ENCODE assay signal across 8 cellular contexts in the genomic region with DNA sequence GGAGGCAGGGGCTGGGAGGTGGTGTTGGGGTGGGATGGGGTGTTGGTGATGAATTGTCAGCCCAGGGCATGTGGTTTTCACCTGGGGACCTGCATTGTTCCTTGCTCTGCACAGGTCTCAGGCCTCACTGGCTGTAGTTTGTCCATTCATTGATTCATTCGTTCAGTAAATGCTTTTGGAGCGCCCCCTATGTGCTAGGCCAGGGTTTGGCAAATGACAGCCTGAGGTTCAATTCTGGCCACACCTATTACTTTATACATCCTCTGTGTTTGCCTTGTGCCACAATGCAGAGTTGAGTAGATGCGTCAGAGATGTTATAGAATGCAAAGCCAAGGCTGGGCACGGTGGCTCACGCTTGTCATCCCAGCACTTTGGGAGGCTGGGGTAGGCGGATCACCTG. TPM values are rescaled to one million over a fixed set of nuclear protein-coding genes. Genes with fewer than 3 reads are reported as not detected.
DNase-seq lines count a peak whose midpoint lies in the region; ATAC-seq and TF ChIP-seq lines count a peak whose summit lies in the region.
"Had no signal": no experiment of that assay in that cellular context is flagged by ENCODE, and none has a peak within 500 bp of the region (broad histone marks: within the 10 kb centered on the region; RNA-seq: fewer than 3 reads in every experiment).

No MANE protein-coding gene starts in this region.

- peaks cover 12% of the 10 kb centered on the region for H3K4me1 Mint-ChIP-seq in activated CD4-positive, alpha-beta memory T cell treated with anti-CD3 and anti-CD28 coated beads, Interleukin-2, amount 10 ng/mL, durations not matched to agents 7 days and 5 days

- H3K36me3 ChIP-seq in IMR-90 (ENCODE audit: control insufficient read depth, insufficient read depth, low read length), result no peaks in the 10 kb centered on the region
- H3K36me3 ChIP-seq: Peyer's patch had no signal

- H4K5ac ChIP-seq in IMR-90 (ENCODE audit: low read depth, low read length), result no peak overlapping the region

- H3K4ac ChIP-seq in IMR-90 (ENCODE audit: low read depth, low read length), result no peak overlapping the region

- no peak overlapping the region for H3K4me2 ChIP-seq in IMR-90 (ENCODE audit: low read depth, low read length)

- H2BK5ac ChIP-seq in IMR-90 (ENCODE audit: low read depth, low read length, poor library complexity, severe bottlenecking), result no peak overlapping the region

- in situ Hi-C loops in IMR-90 (cut with MboI; ENCODE audit: low sequenced_read_pairs), result no loop called here

- CTCF ChIA-PET in GM10248 (lab: Yijun Ruan, JAX) (no interaction called here), IMR-90 (lab: Yijun Ruan, JAX) (no interaction called here)
- CTCF ChIA-PET in activated CD4-positive, alpha-beta memory T cell treated with anti-CD3 and anti-CD28 coated beads, Interleukin-2, amount 10 ng/mL, durations not matched to agents 7 days and 5 days (lab: Charles Lee), result no interaction called here

- H2AK5ac ChIP-seq in IMR-90 (ENCODE audit: low read depth, low read length), result no peak overlapping the region

- H3K27me3 ChIP-seq in IMR-90 (ENCODE audit: control insufficient read depth, insufficient read depth, low read length), result no peaks in the 10 kb centered on the region
- H3K27me3 ChIP-seq: Peyer's patch had no signal

- H4K20me1 ChIP-seq in IMR-90 (ENCODE audit: insufficient read depth, low read length), result no peaks in the 10 kb centered on the region

- H3K9ac ChIP-seq in IMR-90 (ENCODE audit: low read depth, low read length), result no peak overlapping the region

- no peak overlapping the region for H2BK15ac ChIP-seq in IMR-90 (ENCODE audit: low read depth, low read length)

- H3K27me3 Mint-ChIP-seq in activated CD4-positive, alpha-beta memory T cell treated with anti-CD3 and anti-CD28 coated beads, Interleukin-2, amount 10 ng/mL, durations not matched to agents 7 days and 5 days, result no peaks in the 10 kb centered on the region

- no peak overlapping the region for H3K18ac ChIP-seq in IMR-90 (ENCODE audit: low read depth, low read length)

- peak; percentile 56 for TF ChIP-seq CTCF in GM10248 (IDR thresholded peaks at IDR 0.05; ENCODE audit: control extremely low read depth, extremely low read depth, low read depth, missing control alignments)
- peak; percentile 29 for TF ChIP-seq CTCF in IMR-90 (conservative IDR thresholded peaks at IDR 0.05; ENCODE audit: low read depth, low read length)

- H3K9me1 ChIP-seq in IMR-90 (ENCODE audit: insufficient read depth, low read length), result no peaks in the 10 kb centered on the region

- no peak overlapping the region for H3K56ac ChIP-seq in IMR-90 (ENCODE audit: extremely low read depth, insufficient read depth, low read length)

- peak; percentile 40 for DNase-seq in GM10248 (ENCODE audit: extremely low spot score)
- no peak for DNase-seq in IMR-90
- peak; percentile 40 for DNase-seq in activated CD4-positive, alpha-beta memory T cell treated with anti-CD3 and anti-CD28 coated beads, Interleukin-2, amount 10 ng/mL, durations not matched to agents 7 days and 5 days
- DNase-seq in lung microvascular endothelial cell (ENCODE audit: low read depth in 2 of 2), result peak; percentile 29 to 37
- DNase-seq in HPDE6-E6E7 (ENCODE audit: extremely low spot score), result no peak
- no peak for DNase-seq in posterior cingulate gyrus
- no peak for DNase-seq in globus pallidus (ENCODE audit: low spot score)

- no CpG with 5 or more reads among the region's 6 CpGs for WGBS in IMR-90 (ENCODE audit: extremely low coverage in 2 of 2, insufficient read length in 1 of 2), 2 experiments

- BruUV-seq in IMR-90 (replicated peaks; lab: Mats Ljungman, UMichigan), result no TSS peak

- no peak overlapping the region for H2BK20ac ChIP-seq in IMR-90 (ENCODE audit: low read depth, low read length)

- no peaks in the 10 kb centered on the region for H3K9me3 ChIP-seq in IMR-90 (ENCODE audit: control insufficient read depth, insufficient read depth, low read length)
- H3K9me3 ChIP-seq: Peyer's patch had no signal

- H3K9me3 Mint-ChIP-seq in activated CD4-positive, alpha-beta memory T cell treated with anti-CD3 and anti-CD28 coated beads, Interleukin-2, amount 10 ng/mL, durations not matched to agents 7 days and 5 days, result no peaks in the 10 kb centered on the region

- H3K4me3 ChIP-seq in IMR-90 (ENCODE audit: insufficient read depth, low read depth, low read length), result no peak overlapping the region
- H3K4me3 ChIP-seq: Peyer's patch had no signal

- H3K36me3 Mint-ChIP-seq in activated CD4-positive, alpha-beta memory T cell treated with anti-CD3 and anti-CD28 coated beads, Interleukin-2, amount 10 ng/mL, durations not matched to agents 7 days and 5 days (ENCODE audit: low read depth), result no peaks in the 10 kb centered on the region

- H3K14ac ChIP-seq in IMR-90 (replicated peaks; ENCODE audit: low read depth, low read length), result no peak overlapping the region

- intact Hi-C loops in IMR-90 (cut with micrococcal nuclease), result loop anchor here (5.0 kb wide), 1 partner anchor 347 kb away; a partner anchor contains a TSS
- intact Hi-C loops in posterior cingulate gyrus (cut with DNase I), result no loop called here

- dilution Hi-C loops in IMR-90 (cut with HindIII; ENCODE audit: low sequenced_read_pairs, unreplicated experiment), result no loop called here

- H4K8ac ChIP-seq in IMR-90 (ENCODE audit: low read depth in 2 of 2, low read length in 2 of 2), result no peak overlapping the region

- no peak overlapping the region for H2BK120ac ChIP-seq in IMR-90 (ENCODE audit: low read depth, low read length)

- no peak for ATAC-seq in IMR-90 (ENCODE audit: low read depth)

- H2AK9ac ChIP-seq in IMR-90 (replicated peaks; ENCODE audit: low read depth, low read length, poor library complexity), result no peak overlapping the region

- H3K79me1 ChIP-seq in IMR-90 (ENCODE audit: low read depth in 1 of 2, low read length in 2 of 2), result peaks cover 0 to 4% of the 10 kb centered on the region in 2 experiments; a peak in 3 of 4 replicates

- peaks cover 3% of the 10 kb centered on the region for H3K4me1 ChIP-seq in IMR-90 (ENCODE audit: control insufficient read depth, insufficient read depth, low read length)
- H3K4me1 ChIP-seq: Peyer's patch had no signal

- no peak overlapping the region for H3K4me3 Mint-ChIP-seq in activated CD4-positive, alpha-beta memory T cell treated with anti-CD3 and anti-CD28 coated beads, Interleukin-2, amount 10 ng/mL, durations not matched to agents 7 days and 5 days

- no peak overlapping the region for H3K23ac ChIP-seq in IMR-90 (ENCODE audit: low read depth, low read length)

- no peak overlapping the region for H3K27ac Mint-ChIP-seq in activated CD4-positive, alpha-beta memory T cell treated with anti-CD3 and anti-CD28 coated beads, Interleukin-2, amount 10 ng/mL, durations not matched to agents 7 days and 5 days

- TF ChIP-seq POLR2A in IMR-90 (IDR thresholded peaks at IDR 0.05; ENCODE audit: low read depth, low read length), result no peak

- no peak overlapping the region for H2AFZ ChIP-seq in IMR-90 (replicated peaks; ENCODE audit: low read length, poor library complexity)

- POLR2A ChIA-PET in GM10248 (lab: Yijun Ruan, JAX), result no interaction called here
- POLR2A ChIA-PET in IMR-90 (lab: Charles Lee; ENCODE audit: unreplicated experiment), result no interaction called here
- POLR2A ChIA-PET in activated CD4-positive, alpha-beta memory T cell treated with anti-CD3 and anti-CD28 coated beads, Interleukin-2, amount 10 ng/mL, durations not matched to agents 7 days and 5 days (lab: Charles Lee), result no interaction called here

- no peak overlapping the region for H4K91ac ChIP-seq in IMR-90 (ENCODE audit: insufficient read depth, low read depth, low read length)

- no peak for TF ChIP-seq RAD21 in IMR-90 (IDR thresholded peaks at IDR 0.05; ENCODE audit: low read length)

- no peak overlapping the region for H3K27ac ChIP-seq in IMR-90 (ENCODE audit: insufficient read depth, low read length)
- H3K27ac ChIP-seq: Peyer's patch had no signal

TF ChIP-seq in IMR-90, 13 proteins besides CTCF, POLR2A, EP300 and RAD21:
- TF ChIP-seq SMC3 (IDR thresholded peaks at IDR 0.05; ENCODE audit: low read depth, low read length), result no peak
- TF ChIP-seq FOS (IDR thresholded peaks at IDR 0.05; ENCODE audit: low read depth, low read length), result no peak
- TF ChIP-seq CHD1 (IDR thresholded peaks at IDR 0.05; ENCODE audit: low read depth, low read length), result no peak

RNA-seq across cellular contexts. Expression of a gene that starts 4.7 kb away (rescaled TPM):
- total RNA-seq in IMR-90 (2012; rRNA removed) (1.1 and 1.6 TPM in 2 replicates), lung microvascular endothelial cell (2.4 TPM in 2 replicates)
- 3.6 and 4.6 TPM in 2 replicates for polyA plus RNA-seq in IMR-90 (2012; rRNA removed)
- polyA plus RNA-seq in IMR-90 (2012; cell fraction: cytosol; rRNA removed), result 2.2 and 5.5 TPM in 2 replicates
- 19.4 and 19.7 TPM in 2 replicates for polyA plus RNA-seq in IMR-90 (2012; cell fraction: nucleus; rRNA removed; ENCODE audit: low replicate concordance)
- 1 to 10 TPM; 2.2 to 2.8 TPM for total RNA-seq in activated CD4-positive, alpha-beta memory T cell treated with anti-CD3 and anti-CD28 coated beads, Interleukin-2, amount 10 ng/mL, durations not matched to agents 7 days and 5 days

RNA-seq across cellular contexts. Expression of a gene that starts 43.6 kb away (rescaled TPM):
- total RNA-seq in IMR-90 (2012; rRNA removed) (30.6 and 50.3 TPM in 2 replicates), lung microvascular endothelial cell (28.6 and 33.3 TPM in 2 replicates)
- polyA plus RNA-seq in IMR-90 (2012; rRNA removed), result 28.2 and 29.2 TPM in 2 replicates
- polyA plus RNA-seq in IMR-90 (2012; cell fraction: cytosol; rRNA removed), result 3.2 and 7.4 TPM in 2 replicates
- polyA plus RNA-seq in IMR-90 (2012; cell fraction: nucleus; rRNA removed; ENCODE audit: low replicate concordance), result 1.6 and 17.5 TPM in 2 replicates
- total RNA-seq in activated CD4-positive, alpha-beta memory T cell treated with anti-CD3 and anti-CD28 coated beads, Interleukin-2, amount 10 ng/mL, durations not matched to agents 7 days and 5 days, result 100 to 1,000 TPM; 117 to 120 TPM

Comparison
In these comparisons a context has a peak if more than half of its experiments do, and no peak if none do; other contexts are left out.
1. DNase-seq: peak in GM10248 (single experiment), activated CD4-positive, alpha-beta memory T cell treated with anti-CD3 and anti-CD28 coated beads, Interleukin-2, amount 10 ng/mL, durations not matched to agents 7 days and 5 days (single experiment) and lung microvascular endothelial cell (2 of 2); none in IMR-90 (single experiment), HPDE6-E6E7 (single experiment), posterior cingulate gyrus (0 of 10) and globus pallidus (single experiment).